In the genomic region with DNA sequence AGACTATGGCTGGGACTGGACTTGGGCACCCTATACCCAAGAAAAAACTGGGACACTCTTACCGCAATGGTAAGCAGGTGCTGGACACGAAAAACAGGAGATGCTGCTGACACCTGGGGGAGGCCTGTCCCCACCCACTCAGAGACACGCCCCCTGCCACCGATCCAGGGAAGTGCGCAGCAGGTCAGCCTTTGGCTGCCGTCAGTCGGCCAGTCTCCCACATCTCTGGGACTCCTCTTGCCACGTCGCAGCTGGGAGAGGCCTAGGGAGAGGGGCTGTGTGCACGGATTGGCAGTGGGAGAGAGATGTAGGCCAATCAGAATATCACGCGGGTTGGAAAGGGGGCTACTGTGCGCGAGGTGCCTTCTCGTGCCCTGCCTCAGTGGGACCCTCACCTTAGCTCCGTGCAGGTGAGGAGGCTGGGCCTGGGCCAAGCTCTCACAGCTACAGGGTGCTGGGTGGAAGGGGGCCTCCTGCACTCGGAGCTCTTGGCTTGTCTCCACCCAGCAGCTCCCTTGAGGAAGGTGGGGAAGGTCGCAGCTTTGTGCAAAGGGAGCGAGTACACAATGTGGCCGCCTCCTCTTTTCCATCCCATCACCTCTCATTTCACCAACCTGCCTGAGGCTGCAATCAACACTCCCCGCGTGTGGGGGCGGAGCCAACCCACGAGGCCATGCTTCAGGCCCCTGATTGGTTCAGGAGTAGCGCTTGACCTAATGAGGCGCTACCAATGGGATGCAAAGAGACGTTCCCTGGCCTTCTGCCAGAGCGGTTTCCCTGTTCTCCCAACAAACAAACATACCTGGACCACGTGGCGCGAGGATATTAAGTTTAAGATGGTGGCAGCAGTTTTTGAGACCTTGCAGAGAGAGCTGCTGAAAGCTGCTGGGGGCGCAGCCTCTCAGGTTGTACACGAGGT, we compare ENCODE assay signal across 32 cellular contexts. TPM values are rescaled to one million over a fixed set of nuclear protein-coding genes. Genes with fewer than 3 reads are reported as not detected.
DNase-seq lines count a peak whose midpoint lies in the region; ATAC-seq and TF ChIP-seq lines count a peak whose summit lies in the region.
"Had no signal": no experiment of that assay in that cellular context is flagged by ENCODE, and none has a peak within 500 bp of the region (broad histone marks: within the 10 kb centered on the region; RNA-seq: fewer than 3 reads in every experiment).

No MANE protein-coding gene starts in this region.

- H3K4me3 ChIP-seq in DND-41 (ENCODE audit: low read depth in 1 of 2, low read length in 2 of 2) (no peak overlapping the region), H7 (ENCODE audit: insufficient read depth, low read depth, low read length) (no peak overlapping the region; the same call in 1 of the 2 replicates)
- H3K4me3 ChIP-seq: ascending aorta, cardiac muscle cell, coronary artery, esophagus muscularis mucosa, GM23248, heart right ventricle, left ventricle myocardium inferior, psoas muscle, SJSA1, suprapubic skin had no signal

- peak; percentile 4 for TF ChIP-seq CTCF in DND-41 (IDR thresholded peaks at IDR 0.05; ENCODE audit: borderline replicate concordance, extremely low read depth, low read length, poor library complexity, severe bottlenecking)
- TF ChIP-seq CTCF in chondrocyte (IDR thresholded peaks at IDR 0.05) = no peak

- H3K36me3 ChIP-seq in DND-41 (ENCODE audit: insufficient read depth, low read length) = no peaks in the 10 kb centered on the region
- H3K36me3 ChIP-seq in H7 (replicated peaks; ENCODE audit: control insufficient read depth, insufficient read depth, low read length) = no peaks in the 10 kb centered on the region
- H3K36me3 ChIP-seq: ascending aorta, cardiac muscle cell, esophagus muscularis mucosa, heart right ventricle, left ventricle myocardium inferior, neutrophil, SJSA1, suprapubic skin had no signal

- H3K9me3 ChIP-seq in DND-41 (ENCODE audit: insufficient read depth, low read length, severe bottlenecking) = no peaks in the 10 kb centered on the region
- H3K9me3 ChIP-seq: ascending aorta, neutrophil, psoas muscle, SJSA1, suprapubic skin had no signal

- H3K27ac ChIP-seq in DND-41 (ENCODE audit: low read length) = no peak overlapping the region
- H3K27ac ChIP-seq: ascending aorta, cardiac muscle cell, coronary artery, esophagus muscularis mucosa, GM23248, heart right ventricle, KMS-11, left ventricle myocardium inferior, neutrophil, psoas muscle, SJSA1, suprapubic skin had no signal

- no peak for ATAC-seq in DND-41 (ENCODE audit: insufficient read depth, low read depth)
- no peak for ATAC-seq in HG03521 (IDR thresholded peaks at IDR 0.05; ENCODE audit: unreplicated experiment)
- ATAC-seq in GM18517 (IDR thresholded peaks at IDR 0.05; ENCODE audit: unreplicated experiment) = no peak
- ATAC-seq: activated CD8-positive, alpha-beta T cell treated with anti-CD3 and anti-CD28 coated beads for 36 hours; activated T-helper 17 cell treated with anti-CD3 and anti-CD28 coated beads, Interleukin-2, amount 50 U/mL, for 72 hours; effector memory CD8-positive, alpha-beta T cell; psoas muscle had no signal

- no peak overlapping the region for H2AFZ ChIP-seq in DND-41 (ENCODE audit: low read depth, low read length)
- H2AFZ ChIP-seq: GM23248 had no signal

- H3K4me3 Mint-ChIP-seq in chondrocyte (ENCODE audit: unreplicated experiment) = no peak overlapping the region
- H3K4me3 Mint-ChIP-seq: activated CD8-positive, alpha-beta T cell treated with anti-CD3 and anti-CD28 coated beads for 36 hours; activated naive CD8-positive, alpha-beta T cell; activated T-helper 17 cell treated with anti-CD3 and anti-CD28 coated beads, Interleukin-2, amount 50 U/mL, for 72 hours; CD14-positive monocyte; effector memory CD8-positive, alpha-beta T cell had no signal

- no peaks in the 10 kb centered on the region for H3K27me3 ChIP-seq in DND-41 (ENCODE audit: insufficient read depth, low read length, poor library complexity)
- no peaks in the 10 kb centered on the region for H3K27me3 ChIP-seq in H7 (ENCODE audit: control insufficient read depth, insufficient read depth, low read length)
- H3K27me3 ChIP-seq: ascending aorta, cardiac muscle cell, esophagus muscularis mucosa, heart right ventricle, neutrophil, SJSA1, suprapubic skin had no signal

- H3K9ac ChIP-seq in DND-41 (ENCODE audit: low read depth, low read length) = no peak overlapping the region
- H3K9ac ChIP-seq: GM23248, KMS-11 had no signal

- H3K4me1 Mint-ChIP-seq in chondrocyte (ENCODE audit: low read depth) = peaks cover 3% of the 10 kb centered on the region
- H3K4me1 Mint-ChIP-seq: activated T-helper 17 cell treated with anti-CD3 and anti-CD28 coated beads, Interleukin-2, amount 50 U/mL, for 72 hours; CD14-positive monocyte had no signal

- H3K9me3 Mint-ChIP-seq in chondrocyte (ENCODE audit: low read depth) = no peaks in the 10 kb centered on the region
- H3K9me3 Mint-ChIP-seq: activated T-helper 17 cell treated with anti-CD3 and anti-CD28 coated beads, Interleukin-2, amount 50 U/mL, for 72 hours; effector memory CD8-positive, alpha-beta T cell had no signal

- no peaks in the 10 kb centered on the region for H4K20me1 ChIP-seq in DND-41 (ENCODE audit: insufficient read depth, low read length)

- H3K79me2 ChIP-seq in DND-41 (ENCODE audit: insufficient read depth, low read length) = no peaks in the 10 kb centered on the region

- no peaks in the 10 kb centered on the region for H3K36me3 Mint-ChIP-seq in chondrocyte (ENCODE audit: low read depth)
- H3K36me3 Mint-ChIP-seq: activated naive CD8-positive, alpha-beta T cell; CD14-positive monocyte had no signal

- H3K27me3 Mint-ChIP-seq in chondrocyte (ENCODE audit: low read depth) = no peaks in the 10 kb centered on the region
- H3K27me3 Mint-ChIP-seq: activated CD8-positive, alpha-beta T cell treated with anti-CD3 and anti-CD28 coated beads for 36 hours; activated naive CD8-positive, alpha-beta T cell; activated T-helper 17 cell treated with anti-CD3 and anti-CD28 coated beads, Interleukin-2, amount 50 U/mL, for 72 hours; effector memory CD8-positive, alpha-beta T cell had no signal

- H3K4me2 ChIP-seq in DND-41 (ENCODE audit: insufficient read depth, low read length) = no peak overlapping the region
- H3K4me2 ChIP-seq: KMS-11 had no signal

- H3K27ac Mint-ChIP-seq in chondrocyte (ENCODE audit: unreplicated experiment) = no peak overlapping the region
- H3K27ac Mint-ChIP-seq: activated CD8-positive, alpha-beta T cell treated with anti-CD3 and anti-CD28 coated beads for 36 hours; activated naive CD8-positive, alpha-beta T cell; activated T-helper 17 cell treated with anti-CD3 and anti-CD28 coated beads, Interleukin-2, amount 50 U/mL, for 72 hours; CD14-positive monocyte; effector memory CD8-positive, alpha-beta T cell had no signal

- DNase-seq in DND-41 (no peak), H7 (peak; percentile 84), chondrocyte (ENCODE audit: low spot score) (peak; percentile 82), left kidney (ENCODE audit: low read depth, low spot score) (peak; percentile 64)
- DNase-seq in NK-92 treated with Interleukin-12 subunit alpha and Interleukin-12 subunit beta, amount 100 ng/mL, for 24 hours (lab: John Stamatoyannopoulos, UW) = no peak
- DNase-seq: activated CD4-positive, CD25-positive, alpha-beta regulatory T cell treated with anti-CD3 and anti-CD28 coated beads, Interleukin-2, amount 50 U/mL, for 72 hours; activated CD8-positive, alpha-beta T cell treated with anti-CD3 and anti-CD28 coated beads for 36 hours; effector memory CD8-positive, alpha-beta T cell; EL; foreskin melanocyte; GM23248; heart right ventricle; left ventricle myocardium inferior; MM.1S; NCI-H2081 treated with DMSO at 0.1 percent for 48 hours; NCI-H510A; psoas muscle; stimulated activated CD4-positive, alpha-beta T cell treated with anti-CD3 and anti-CD28 coated beads, Interleukin-15, amount 100 ng/mL, for 24 hours; stimulated activated naive CD4-positive, alpha-beta T cell had no signal

- no peaks in the 10 kb centered on the region for H3K4me1 ChIP-seq in DND-41 (ENCODE audit: insufficient read depth, low read length)
- H3K4me1 ChIP-seq: ascending aorta, esophagus muscularis mucosa, heart right ventricle, left ventricle myocardium inferior, psoas muscle, SJSA1, suprapubic skin had no signal

RNA-seq across cellular contexts. Expression of a gene that starts 25.7 kb away (rescaled TPM):
- total RNA-seq in H7 (2014; rRNA removed; shearing (Covaris generic)) = 47.0 and 47.9 TPM in 2 replicates
- total RNA-seq in chondrocyte = 20.7 to 23.5 TPM (median 23.5 TPM) in 3 replicates

Comparison
In these comparisons a context has a peak if more than half of its experiments do, and no peak if none do; other contexts are left out.
1. DNase-seq: peak in H7 (single experiment), chondrocyte (single experiment) and left kidney (single experiment); none in DND-41 (single experiment) and NK-92 treated with Interleukin-12 subunit alpha and Interleukin-12 subunit beta, amount 100 ng/mL, for 24 hours (single experiment).